Comparison of ENCODE assay signal across 8 cellular contexts in genomic region chr6:89352329-89353117, GRCh38. TPM values are rescaled to one million over a fixed set of nuclear protein-coding genes. Genes with fewer than 3 reads are reported as not detected.
DNase-seq lines count a peak whose midpoint lies in the region; ATAC-seq and TF ChIP-seq lines count a peak whose summit lies in the region.

A gene with protein sequence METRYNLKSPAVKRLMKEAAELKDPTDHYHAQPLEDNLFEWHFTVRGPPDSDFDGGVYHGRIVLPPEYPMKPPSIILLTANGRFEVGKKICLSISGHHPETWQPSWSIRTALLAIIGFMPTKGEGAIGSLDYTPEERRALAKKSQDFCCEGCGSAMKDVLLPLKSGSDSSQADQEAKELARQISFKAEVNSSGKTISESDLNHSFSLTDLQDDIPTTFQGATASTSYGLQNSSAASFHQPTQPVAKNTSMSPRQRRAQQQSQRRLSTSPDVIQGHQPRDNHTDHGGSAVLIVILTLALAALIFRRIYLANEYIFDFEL (minus strand): TSS chr6:89352722. CDS start chr6:89352569, 153 bp downstream.

- peak; percentile 68 for ATAC-seq in DND-41 (ENCODE audit: insufficient read depth, low read depth)
- ATAC-seq in GM21619 (IDR thresholded peaks at IDR 0.05; ENCODE audit: unreplicated experiment), result peak; percentile 37

- no peak for TF ChIP-seq CTCF in DND-41 (IDR thresholded peaks at IDR 0.05; ENCODE audit: borderline replicate concordance, extremely low read depth, low read length, poor library complexity, severe bottlenecking)
- no peak for TF ChIP-seq CTCF in transverse colon (IDR thresholded peaks at IDR 0.05)

- peak within 1 kb of the TSS; percentile 58 for H3K4me2 ChIP-seq in DND-41 (ENCODE audit: insufficient read depth, low read length)

- H3K9me3 ChIP-seq in DND-41 (ENCODE audit: insufficient read depth, low read length, severe bottlenecking) (no peaks in the 10 kb centered on the region), KOPT-K1 (ENCODE audit: insufficient read depth, low read length, poor library complexity, severe bottlenecking) (no peaks in the 10 kb centered on the region), transverse colon (no peaks in the 10 kb centered on the region)

- DNase-seq in DND-41, result peak; percentile 60
- DNase-seq in T-helper 1 cell, result peak; percentile 50 to 83 (median 66)
- peak; percentile 97 for DNase-seq in cardiac septum (ENCODE audit: low spot score)
- peak; percentile 73 to 98 (median 86) for DNase-seq in posterior cingulate gyrus
- peak; percentile 96 for DNase-seq in transverse colon

- intact Hi-C loops in cardiac septum (cut with DNase I), result loop anchor here (1.0 to 10.0 kb wide), 3 partner anchors 208 to 388 kb away; partner anchors contain the start of genes PM20D2, PNRC1 and RNGTT
- intact Hi-C loops in posterior cingulate gyrus (cut with DNase I), result loop anchor here (5.0 to 10.0 kb wide), 4 partner anchors 60 to 462 kb away; partner anchors contain the start of genes MDN1, RNGTT and RRAGD
- intact Hi-C loops in transverse colon (cut with DNase I; ENCODE audit: low total_unique reads), result no loop called here

- peaks cover 26% of the 10 kb centered on the region for H4K20me1 ChIP-seq in DND-41 (ENCODE audit: insufficient read depth, low read length)

- WGBS in adipose tissue, 3 donors, result 0 to 1% (median 0%) methylated on average over 68 to 98 of the region's 98 CpGs
- 1% methylated on average over 50 of the region's 98 CpGs; no CpG with 5 or more reads in 1 of the 2 donors for WGBS in transverse colon (ENCODE audit: low coverage in 1 of 2), 2 donors

- H3K9ac ChIP-seq in DND-41 (ENCODE audit: low read depth, low read length), result peak within 1 kb of the TSS; percentile 99

- H3K27me3 ChIP-seq in DND-41 (ENCODE audit: insufficient read depth, low read length, poor library complexity), result no peaks in the 10 kb centered on the region
- no peaks in the 10 kb centered on the region for H3K27me3 ChIP-seq in transverse colon

- in situ Hi-C loops in transverse colon (cut with MboI; ENCODE audit: low pct_ligation_motif_present in 1 of 4, low pct_unique_long_range_greater_than_20kb in 1 of 4, low sequenced_read_pairs in 3 of 4), result loop anchor here in 3 of 4 donors (10.0 to 25.0 kb wide), 3 partner anchors 240 to 365 kb away; partner anchors contain the start of genes PNRC1 (in 1 of the 3) and SRSF12 (in 1 of the 3)

- TF ChIP-seq POLR2A in transverse colon (IDR thresholded peaks at IDR 0.05), result peak; percentile 96

- H3K4me3 ChIP-seq in DND-41 (ENCODE audit: low read depth in 1 of 2, low read length in 2 of 2) (peak within 1 kb of the TSS; percentile 33 to 72), transverse colon (peak within 1 kb of the TSS; percentile 68 to 88 (median 86))

- peak within 1 kb of the TSS; percentile 49 for H2AFZ ChIP-seq in DND-41 (ENCODE audit: low read depth, low read length)

- H3K27ac ChIP-seq in DND-41 (ENCODE audit: low read length), result peak within 1 kb of the TSS; percentile 96
- H3K27ac ChIP-seq in KOPT-K1 (ENCODE audit: low read depth, low read length, poor library complexity, severe bottlenecking), result peak within 1 kb of the TSS; percentile 86
- peak within 1 kb of the TSS; percentile 93 for H3K27ac ChIP-seq in adipose tissue (ENCODE audit: low read depth, low read length)
- peak within 1 kb of the TSS; percentile 96 to 99 (median 99) for H3K27ac ChIP-seq in transverse colon

- H3K36me3 ChIP-seq in DND-41 (ENCODE audit: insufficient read depth, low read length), result no peaks in the 10 kb centered on the region; the same call in 1 of the 2 replicates
- H3K36me3 ChIP-seq in KOPT-K1 (ENCODE audit: insufficient read depth, low read length), result no peaks in the 10 kb centered on the region
- no peaks in the 10 kb centered on the region for H3K36me3 ChIP-seq in transverse colon

- H3K79me2 ChIP-seq in DND-41 (ENCODE audit: insufficient read depth, low read length), result peaks cover 68% of the 10 kb centered on the region

- peaks cover 80% of the 10 kb centered on the region for H3K4me1 ChIP-seq in DND-41 (ENCODE audit: insufficient read depth, low read length)
- H3K4me1 ChIP-seq in transverse colon, result peaks cover 4 to 50% (median 29%) of the 10 kb centered on the region in 4 donors

- TF ChIP-seq EP300 in transverse colon (IDR thresholded peaks at IDR 0.05; ENCODE audit: low read depth), result peak; percentile 38

RNA-seq across cellular contexts. Expression of the gene that starts here (rescaled TPM):
- 10 to 100 TPM; 24.2 to 37.5 (median 26.0) TPM for polyA plus RNA-seq in adipose tissue
- total RNA-seq in cardiac septum (18.0 TPM), transverse colon (10 to 100 TPM; 27.3 to 52.9 (median 38.2) TPM)

Comparison
In these comparisons a context has a peak if more than half of its experiments do, and no peak if none do; other contexts are left out.
1. Peak in every context shown above with its lines: DNase-seq, ATAC-seq, H3K4me3 ChIP-seq and H3K27ac ChIP-seq.